Comparison of ENCODE assay signal across 8 cellular contexts in genomic region chr11:68342459-68343158, GRCh38. TPM values are rescaled to one million over a fixed set of nuclear protein-coding genes. Genes with fewer than 3 reads are reported as not detected.
DNase-seq lines count a peak whose midpoint lies in the region; ATAC-seq and TF ChIP-seq lines count a peak whose summit lies in the region.
"Had no signal": no experiment of that assay in that cellular context is flagged by ENCODE, and none has a peak within 500 bp of the region (broad histone marks: within the 10 kb centered on the region; RNA-seq: fewer than 3 reads in every experiment).

No MANE protein-coding gene starts in this region.

- no peak for TF ChIP-seq CTCF in thoracic aorta (IDR thresholded peaks at IDR 0.05)

- WGBS in HUES64: 77% methylated on average over 13 of the region's 13 CpGs

- H3K9me3 ChIP-seq in HUES64 (ENCODE audit: insufficient read depth, low read depth, low read length) (0 out of 2 replicates have a peak, but pooled peaks cover 3% of the 10 kb centered on the region), thoracic aorta (no peaks in the 10 kb centered on the region)

- H3K4me1 ChIP-seq in HUES64 (ENCODE audit: insufficient read depth, low read length) (peaks cover 31% of the 10 kb centered on the region), thoracic aorta (ENCODE audit: control insufficient read depth in 1 of 2, low read depth in 2 of 2) (peaks cover 42 to 83% of the 10 kb centered on the region in 2 donors)

- H3K27ac ChIP-seq in HUES64 (ENCODE audit: low read depth, low read length) (peak overlapping the region; percentile 88), layer of hippocampus (ENCODE audit: low read depth, low read length) (peak overlapping the region; percentile 30), thoracic aorta (peak overlapping the region; percentile 76 to 88)

- peak overlapping the region; percentile 6; the same call in 1 of the 2 replicates for H3K9ac ChIP-seq in HUES64 (ENCODE audit: low read depth, low read length)

- ATAC-seq in SK-N-SH treated with all-trans-retinoic acid at 6 μM for 48 hours (peak; percentile 19; the same call in 1 of the 3 replicates), thoracic aorta (ENCODE audit: insufficient number of reproducible peaks, low FRiP score, low read depth) (no peak)

- H3K4me3 ChIP-seq in HUES64 (ENCODE audit: low read length) (no peak overlapping the region), thoracic aorta (peak overlapping the region; percentile 9)

- H3K36me3 ChIP-seq in HUES64 (ENCODE audit: insufficient read depth, low read length) (no peaks in the 10 kb centered on the region), thoracic aorta (no peaks in the 10 kb centered on the region)

- no peaks in the 10 kb centered on the region for H3K27me3 ChIP-seq in HUES64 (ENCODE audit: insufficient read depth, low read length)
- H3K27me3 ChIP-seq in layer of hippocampus (ENCODE audit: control insufficient read depth, insufficient read depth, low read length): no peaks in the 10 kb centered on the region
- no peaks in the 10 kb centered on the region for H3K27me3 ChIP-seq in thoracic aorta (replicated peaks; ENCODE audit: insufficient read depth)

- no peak for DNase-seq in thoracic aorta (ENCODE audit: low spot score)
- no peak for DNase-seq in effector CD4-positive, alpha-beta T cell
- no peak for DNase-seq in pons (ENCODE audit: low spot score)
- no peak for DNase-seq in NCI-H2081 treated with DMSO at 0.1 percent for 48 hours (lab: John Stamatoyannopoulos, UW)
- DNase-seq: NCI-H82 had no signal

TF ChIP-seq in SK-N-SH treated with all-trans-retinoic acid at 6 μM for 48 hours, 23 proteins besides CTCF, POLR2A, EP300 and RAD21:
- no peak for TF ChIP-seq ZFP30 (CRISPR knock-in tag; IDR thresholded peaks at IDR 0.05)
- TF ChIP-seq TOX (CRISPR knock-in tag; IDR thresholded peaks at IDR 0.05; ENCODE audit: borderline replicate concordance): no peak
- TF ChIP-seq POU6F1 (CRISPR knock-in tag; IDR thresholded peaks at IDR 0.05; ENCODE audit: borderline replicate concordance, low read depth): no peak
- TF ChIP-seq BACH2 (CRISPR knock-in tag; IDR thresholded peaks at IDR 0.05; ENCODE audit: borderline replicate concordance): no peak
- TF ChIP-seq ISL1 (CRISPR knock-in tag; IDR thresholded peaks at IDR 0.05): no peak
- no peak for TF ChIP-seq CREB5 (CRISPR knock-in tag; IDR thresholded peaks at IDR 0.05; ENCODE audit: low read depth)
- no peak for TF ChIP-seq TCF4 (CRISPR knock-in tag; IDR thresholded peaks at IDR 0.05; ENCODE audit: borderline replicate concordance)
- no peak for TF ChIP-seq OSR1 (CRISPR knock-in tag; IDR thresholded peaks at IDR 0.05)
- TF ChIP-seq CSRNP3 (CRISPR knock-in tag; IDR thresholded peaks at IDR 0.05): no peak
- TF ChIP-seq CSDC2 (CRISPR knock-in tag; IDR thresholded peaks at IDR 0.05): no peak
- TF ChIP-seq ESRRG (CRISPR knock-in tag; IDR thresholded peaks at IDR 0.05): no peak
- TF ChIP-seq ZFP3 (CRISPR knock-in tag; IDR thresholded peaks at IDR 0.05): no peak
- no peak for TF ChIP-seq ZC3H10 (CRISPR knock-in tag; IDR thresholded peaks at IDR 0.05)
- no peak for TF ChIP-seq PATZ1 (CRISPR knock-in tag; IDR thresholded peaks at IDR 0.05; ENCODE audit: borderline replicate concordance)
- TF ChIP-seq PPARA (CRISPR knock-in tag; IDR thresholded peaks at IDR 0.05; ENCODE audit: borderline replicate concordance): no peak
- no peak for TF ChIP-seq ZNF70 (CRISPR knock-in tag; IDR thresholded peaks at IDR 0.05)

RNA-seq across cellular contexts. Expression of gene LRP5, which starts 30.2 kb away (rescaled TPM):
- 16.6 TPM for polyA plus RNA-seq in HUES64 (2013, experiment 1 of 2)
- 25.4 TPM for polyA plus RNA-seq in HUES64 (2013, experiment 2 of 2)
- 10 to 100 TPM; 67.2 to 99.1 TPM for total RNA-seq in thoracic aorta

Comparison
In these comparisons a context has a peak if more than half of its experiments do, and no peak if none do; other contexts are left out.
1. H3K27ac ChIP-seq: peak in every context shown above with its lines; median percentile 88 in HUES64; 82 in thoracic aorta; 30 in layer of hippocampus.